ENCODE assay signal across 8 cellular contexts in genomic region chr18:35949903-35950627, GRCh38.
DNase-seq lines count a peak whose midpoint lies in the region; ATAC-seq and TF ChIP-seq lines count a peak whose summit lies in the region.

No MANE protein-coding gene starts in this region.

- peak overlapping the region; percentile 75 for H3K4me3 Mint-ChIP-seq in activated CD4-positive, alpha-beta T cell treated with anti-CD3 and anti-CD28 coated beads for 36 hours
- peak overlapping the region; percentile 66 for H3K4me3 Mint-ChIP-seq in dendritic cell treated with granulocyte-macrophage colony-stimulating factor and Interleukin-4, amounts not matched to agents 40 ng/mL and 50 ng/mL, for 4 days

- no peaks in the 10 kb centered on the region for H4K20me1 ChIP-seq in DND-41 (ENCODE audit: insufficient read depth, low read length)

- H3K36me3 ChIP-seq in DND-41 (ENCODE audit: insufficient read depth, low read length): no peaks in the 10 kb centered on the region
- no peaks in the 10 kb centered on the region for H3K36me3 ChIP-seq in left lung

- H2AFZ ChIP-seq in DND-41 (ENCODE audit: low read depth, low read length): no peak overlapping the region

- H3K27me3 ChIP-seq in DND-41 (ENCODE audit: insufficient read depth, low read length, poor library complexity) (no peaks in the 10 kb centered on the region), left lung (peaks cover 0 to 10% of the 10 kb centered on the region in 2 donors)

- no peak overlapping the region for H3K4me2 ChIP-seq in DND-41 (ENCODE audit: insufficient read depth, low read length)

- DNase-seq in DND-41: peak; percentile 18
- no peak for DNase-seq in HFF-Myc (ENCODE audit: extremely low read depth, low read depth)
- peak; percentile 40 for DNase-seq in NCI-H2196 (lab: John Stamatoyannopoulos, UW; ENCODE audit: unreplicated experiment)
- DNase-seq in activated CD4-positive, alpha-beta T cell treated with anti-CD3 and anti-CD28 coated beads for 36 hours: peak; percentile 67
- peak; percentile 41 to 85 for DNase-seq in left lung
- DNase-seq in stimulated activated CD4-positive, alpha-beta T cell treated with anti-CD3 and anti-CD28 coated beads, Interleukin-2, amount 100 ng/mL, for 24 hours: peak; percentile 39 to 52
- no peak for DNase-seq in GF-D8 (lab: John Stamatoyannopoulos, UW)

- POLR2A ChIA-PET in activated CD4-positive, alpha-beta T cell treated with anti-CD3 and anti-CD28 coated beads for 36 hours (lab: Charles Lee): no interaction called here

- H3K27me3 Mint-ChIP-seq in activated CD4-positive, alpha-beta T cell treated with anti-CD3 and anti-CD28 coated beads for 36 hours: peaks cover 19% of the 10 kb centered on the region
- H3K27me3 Mint-ChIP-seq in dendritic cell treated with granulocyte-macrophage colony-stimulating factor and Interleukin-4, amounts not matched to agents 40 ng/mL and 50 ng/mL, for 4 days: peaks cover 23% of the 10 kb centered on the region

- H3K9me3 Mint-ChIP-seq in activated CD4-positive, alpha-beta T cell treated with anti-CD3 and anti-CD28 coated beads for 36 hours (ENCODE audit: low read depth): no peaks in the 10 kb centered on the region
- H3K9me3 Mint-ChIP-seq in dendritic cell treated with granulocyte-macrophage colony-stimulating factor and Interleukin-4, amounts not matched to agents 40 ng/mL and 50 ng/mL, for 4 days: no peaks in the 10 kb centered on the region

- no peak overlapping the region for H3K27ac Mint-ChIP-seq in activated CD4-positive, alpha-beta T cell treated with anti-CD3 and anti-CD28 coated beads for 36 hours
- H3K27ac Mint-ChIP-seq in dendritic cell treated with granulocyte-macrophage colony-stimulating factor and Interleukin-4, amounts not matched to agents 40 ng/mL and 50 ng/mL, for 4 days: no peak overlapping the region

- H3K4me1 ChIP-seq in DND-41 (ENCODE audit: insufficient read depth, low read length) (no peaks in the 10 kb centered on the region), left lung (peaks cover 0 to 6% of the 10 kb centered on the region in 2 donors)

- H3K4me1 Mint-ChIP-seq in activated CD4-positive, alpha-beta T cell treated with anti-CD3 and anti-CD28 coated beads for 36 hours: peaks cover 1% of the 10 kb centered on the region
- H3K4me1 Mint-ChIP-seq in dendritic cell treated with granulocyte-macrophage colony-stimulating factor and Interleukin-4, amounts not matched to agents 40 ng/mL and 50 ng/mL, for 4 days (ENCODE audit: low read depth): peaks cover 11% of the 10 kb centered on the region

- TF ChIP-seq CTCF in DND-41 (IDR thresholded peaks at IDR 0.05; ENCODE audit: borderline replicate concordance, extremely low read depth, low read length, poor library complexity, severe bottlenecking) (peak; percentile 83), HFF-Myc (IDR thresholded peaks at IDR 0.05; ENCODE audit: low read depth, low read length, missing control alignments) (peak; percentile 92), left lung (IDR thresholded peaks at IDR 0.05) (peak; percentile 92 to 97)

- CTCF ChIA-PET in activated CD4-positive, alpha-beta T cell treated with anti-CD3 and anti-CD28 coated beads for 36 hours (lab: Charles Lee): interaction anchor here (0.6 to 3.8 kb wide), 9 partner anchors 9 to 549 kb away, joined by 3 to 22 read pairs (median 4); partner anchors contain the start of gene RMP24

- no peaks in the 10 kb centered on the region for H3K79me2 ChIP-seq in DND-41 (ENCODE audit: insufficient read depth, low read length)

- H3K9ac ChIP-seq in DND-41 (ENCODE audit: low read depth, low read length): no peak overlapping the region

- intact Hi-C loops in activated CD4-positive, alpha-beta T cell treated with anti-CD3 and anti-CD28 coated beads for 36 hours (cut with DNase I, micrococcal nuclease): loop anchor here (1.0 to 5.0 kb wide), 5 partner anchors 194 to 563 kb away; no protein-coding TSS in a partner anchor
- intact Hi-C loops in dendritic cell treated with granulocyte-macrophage colony-stimulating factor and Interleukin-4, amounts not matched to agents 40 ng/mL and 50 ng/mL, for 4 days (cut with micrococcal nuclease): loop anchor here (1.0 to 10.0 kb wide), 2 partner anchors 194 to 555 kb away; no protein-coding TSS in a partner anchor
- intact Hi-C loops in left lung (cut with DNase I): loop anchor here in 1 of 2 donors (5.0 to 10.0 kb wide), 2 partner anchors 193 to 565 kb away; no protein-coding TSS in a partner anchor

- ATAC-seq in DND-41 (ENCODE audit: insufficient read depth, low read depth) (peak; percentile 58; the same call in 1 of the 3 replicates), left lung (peak; percentile 97)
- ATAC-seq in activated CD4-positive, alpha-beta T cell treated with anti-CD3 and anti-CD28 coated beads for 36 hours: peak; percentile 70

- no peaks in the 10 kb centered on the region for H3K36me3 Mint-ChIP-seq in activated CD4-positive, alpha-beta T cell treated with anti-CD3 and anti-CD28 coated beads for 36 hours (ENCODE audit: low read depth)
- no peaks in the 10 kb centered on the region for H3K36me3 Mint-ChIP-seq in dendritic cell treated with granulocyte-macrophage colony-stimulating factor and Interleukin-4, amounts not matched to agents 40 ng/mL and 50 ng/mL, for 4 days (ENCODE audit: low read depth)

- H3K4me3 ChIP-seq in DND-41 (ENCODE audit: low read depth in 1 of 2, low read length in 2 of 2) (no peak overlapping the region), HFF-Myc (replicated peaks; ENCODE audit: low read depth, low read length) (peak overlapping the region; percentile 39), left lung (peak overlapping the region; percentile 31 to 47)

- H3K27ac ChIP-seq in DND-41 (ENCODE audit: low read length) (no peak overlapping the region), left lung (no peak overlapping the region)

- H3K9me3 ChIP-seq in DND-41 (ENCODE audit: insufficient read depth, low read length, severe bottlenecking) (peaks cover 3% of the 10 kb centered on the region), left lung (no peaks in the 10 kb centered on the region)

Comparison
In these comparisons a context has a peak if more than half of its experiments do, and no peak if none do; other contexts are left out.
1. DNase-seq: peak in DND-41 (single experiment), NCI-H2196 (single experiment), activated CD4-positive, alpha-beta T cell treated with anti-CD3 and anti-CD28 coated beads for 36 hours (single experiment), left lung (2 of 2) and stimulated activated CD4-positive, alpha-beta T cell treated with anti-CD3 and anti-CD28 coated beads, Interleukin-2, amount 100 ng/mL, for 24 hours (2 of 2); none in HFF-Myc (single experiment) and GF-D8 (single experiment).
2. H3K4me3 ChIP-seq: peak in HFF-Myc (single experiment) and left lung (2 of 2); none in DND-41 (0 of 2).
3. Peak in every context shown above with its lines, with median percentiles within 50 percentile points of each other: ATAC-seq and CTCF ChIP-seq.